Comparison of ENCODE assay signal across 26 cellular contexts in genomic region chr1:219227731-219228419, GRCh38. TPM values are rescaled to one million over a fixed set of nuclear protein-coding genes. Genes with fewer than 3 reads are reported as not detected.
DNase-seq lines count a peak whose midpoint lies in the region; ATAC-seq and TF ChIP-seq lines count a peak whose summit lies in the region.
"Had no signal": no experiment of that assay in that cellular context is flagged by ENCODE, and none has a peak within 500 bp of the region (broad histone marks: within the 10 kb centered on the region; RNA-seq: fewer than 3 reads in every experiment).

No MANE protein-coding gene starts in this region.

- H3K23ac ChIP-seq in IMR-90 (ENCODE audit: low read depth, low read length) = no peak overlapping the region

- no peaks in the 10 kb centered on the region for H4K20me1 ChIP-seq in IMR-90 (ENCODE audit: insufficient read depth, low read length)

- no peak for TF ChIP-seq CTCF in IMR-90 (conservative IDR thresholded peaks at IDR 0.05; ENCODE audit: low read depth, low read length)
- TF ChIP-seq CTCF in RWPE1 (conservative IDR thresholded peaks at IDR 0.05; ENCODE audit: low read depth) = no peak
- TF ChIP-seq CTCF in fibroblast of pulmonary artery (IDR thresholded peaks at IDR 0.05; ENCODE audit: low read length, missing control alignments) = no peak
- no peak for TF ChIP-seq CTCF in spleen (IDR thresholded peaks at IDR 0.05 in 8 of 11, conservative IDR thresholded peaks at IDR 0.05 in 3 of 11)

- H3K27ac ChIP-seq in IMR-90 (ENCODE audit: insufficient read depth, low read length) (no peak overlapping the region), RWPE1 (no peak overlapping the region), spleen (no peak overlapping the region)
- H3K27ac ChIP-seq: uterus, VCaP had no signal

- no peaks in the 10 kb centered on the region for H3K9me1 ChIP-seq in IMR-90 (ENCODE audit: insufficient read depth, low read length)

- no peak overlapping the region for H2BK120ac ChIP-seq in IMR-90 (ENCODE audit: low read depth, low read length)

- no peak overlapping the region for H3K4me2 ChIP-seq in IMR-90 (ENCODE audit: low read depth, low read length)

- no peak overlapping the region for H2BK20ac ChIP-seq in IMR-90 (ENCODE audit: low read depth, low read length)

- no peak overlapping the region for H2BK15ac ChIP-seq in IMR-90 (ENCODE audit: low read depth, low read length)

- CTCF ChIA-PET in IMR-90 (lab: Yijun Ruan, JAX) = no interaction called here
- CTCF ChIA-PET in RWPE1 (lab: Yijun Ruan, JAX) = interaction anchor here (0.7 kb wide), 2 partner anchors 433 to 808 kb away, joined by 3 to 5 read pairs; no protein-coding TSS in a partner anchor

- no TSS peak for BruUV-seq in IMR-90 (replicated peaks; lab: Mats Ljungman, UMichigan)

- H3K56ac ChIP-seq in IMR-90 (ENCODE audit: extremely low read depth, insufficient read depth, low read length) = no peak overlapping the region

- no peak overlapping the region for H3K4ac ChIP-seq in IMR-90 (ENCODE audit: low read depth, low read length)

- DNase-seq in IMR-90 (no peak), RWPE1 (ENCODE audit: low spot score) (peak; percentile 12), fibroblast of pulmonary artery (ENCODE audit: low read depth) (peak; percentile 59), sciatic nerve (ENCODE audit: low spot score) (no peak), spleen (no peak), head of caudate nucleus (no peak), GF-D8 (lab: John Stamatoyannopoulos, UW) (no peak)
- DNase-seq: activated CD4-positive, alpha-beta T cell treated with anti-CD3 and anti-CD28 coated beads, Interleukin-2, amount 10 ng/mL, durations not matched to agents 24 days and 14 days; activated naive CD4-positive, alpha-beta T cell treated with anti-CD3 and anti-CD28 coated beads for 36 hours; activated T-cell treated with anti-CD3 and anti-CD28 coated beads, Interleukin-2, amount 50 U/mL, for 72 hours; amygdala; Calu3; KBM-7; midbrain; MM.1S; naive thymus-derived CD8-positive, alpha-beta T cell; NCI-H1694 treated with DMSO at 0.1 percent for 48 hours; NCI-H2171 treated with DMSO at 0.1 percent for 48 hours; NCI-H526; RPMI8226; stimulated activated CD4-positive, alpha-beta T cell treated with anti-CD3 and anti-CD28 coated beads, Interleukin-4, amount 100 ng/mL, for 1 hour; uterus had no signal

- ATAC-seq in IMR-90 (ENCODE audit: low read depth) (no peak), sciatic nerve (peak; percentile 79)
- ATAC-seq: activated T-cell treated with anti-CD3 and anti-CD28 coated beads, Interleukin-2, amount 50 U/mL, for 72 hours; GM12878; HCT116; naive thymus-derived CD8-positive, alpha-beta T cell; stimulated activated memory B cell treated with anti-CD40 and anti-IgM and Interleukin-4, amounts not matched to agents 10 μg/mL and 1 μg/mL and 100 μg/mL, for 72 hours had no signal

- H4K91ac ChIP-seq in IMR-90 (ENCODE audit: insufficient read depth, low read depth, low read length) = no peak overlapping the region

- intact Hi-C loops in IMR-90 (cut with micrococcal nuclease) = no loop called here
- intact Hi-C loops in sciatic nerve (cut with DNase I) = no loop called here
- intact Hi-C loops in spleen (cut with DNase I; ENCODE audit: low total_unique reads) = no loop called here
- intact Hi-C loops in head of caudate nucleus (cut with DNase I) = no loop called here

- H3K4me1 ChIP-seq in IMR-90 (ENCODE audit: control insufficient read depth, insufficient read depth, low read length) = no peaks in the 10 kb centered on the region
- H3K4me1 ChIP-seq in spleen = no peaks in the 10 kb centered on the region
- H3K4me1 ChIP-seq: uterus had no signal

- H3K79me1 ChIP-seq in IMR-90 (ENCODE audit: low read depth in 1 of 2, low read length in 2 of 2) = no peaks in the 10 kb centered on the region

- WGBS in IMR-90 (ENCODE audit: extremely low coverage in 2 of 2, insufficient read length in 1 of 2), 2 experiments = 100% methylated on average over 3 of the region's 8 CpGs; no CpG with 5 or more reads in 1 of the 2 experiments
- 75 to 90% (median 85%) methylated on average over 8 of the region's 8 CpGs for WGBS in spleen, 5 donors

- POLR2A ChIA-PET in IMR-90 (lab: Charles Lee; ENCODE audit: unreplicated experiment) = no interaction called here
- POLR2A ChIA-PET in RWPE1 (lab: Yijun Ruan, JAX; ENCODE audit: low non-redundant PET) = no interaction called here

- TF ChIP-seq POLR2A in IMR-90 (IDR thresholded peaks at IDR 0.05; ENCODE audit: low read depth, low read length) (no peak), spleen (IDR thresholded peaks at IDR 0.05) (no peak)

- H2BK5ac ChIP-seq in IMR-90 (ENCODE audit: low read depth, low read length, poor library complexity, severe bottlenecking) = no peak overlapping the region

- no peak overlapping the region for H4K8ac ChIP-seq in IMR-90 (ENCODE audit: low read depth in 2 of 2, low read length in 2 of 2)

- H3K18ac ChIP-seq in IMR-90 (ENCODE audit: low read depth, low read length) = no peak overlapping the region

- H3K4me3 ChIP-seq in IMR-90 (ENCODE audit: insufficient read depth, low read depth, low read length) (no peak overlapping the region), fibroblast of pulmonary artery (replicated peaks; ENCODE audit: low read depth, low read length) (no peak overlapping the region), spleen (no peak overlapping the region)
- H3K4me3 ChIP-seq: GM12878, uterus had no signal

- dilution Hi-C loops in IMR-90 (cut with HindIII; ENCODE audit: low sequenced_read_pairs, unreplicated experiment) = no loop called here

- H3K9me3 ChIP-seq in IMR-90 (ENCODE audit: control insufficient read depth, insufficient read depth, low read length) (no peaks in the 10 kb centered on the region), spleen (no peaks in the 10 kb centered on the region)
- H3K9me3 ChIP-seq: uterus had no signal

- in situ Hi-C loops in IMR-90 (cut with MboI; ENCODE audit: low sequenced_read_pairs) = no loop called here

- H4K5ac ChIP-seq in IMR-90 (ENCODE audit: low read depth, low read length) = no peak overlapping the region

- H3K36me3 ChIP-seq in IMR-90 (ENCODE audit: control insufficient read depth, insufficient read depth, low read length) (no peaks in the 10 kb centered on the region; the same call in 1 of the 2 replicates), spleen (peaks cover 0 to 20% (median 0%) of the 10 kb centered on the region in 6 donors)
- H3K36me3 ChIP-seq: uterus had no signal

- H3K27me3 ChIP-seq in IMR-90 (ENCODE audit: control insufficient read depth, insufficient read depth, low read length) (no peaks in the 10 kb centered on the region), spleen (replicated peaks in 1 of 7) (no peaks in the 10 kb centered on the region)
- H3K27me3 ChIP-seq: uterus had no signal

- H2AK9ac ChIP-seq in IMR-90 (replicated peaks; ENCODE audit: low read depth, low read length, poor library complexity) = no peak overlapping the region

- H3K14ac ChIP-seq in IMR-90 (replicated peaks; ENCODE audit: low read depth, low read length) = no peak overlapping the region

- no peak overlapping the region for H2AK5ac ChIP-seq in IMR-90 (ENCODE audit: low read depth, low read length)

- no peak overlapping the region for H2AFZ ChIP-seq in IMR-90 (replicated peaks; ENCODE audit: low read length, poor library complexity)

- no peak for TF ChIP-seq RAD21 in IMR-90 (IDR thresholded peaks at IDR 0.05; ENCODE audit: low read length)

- no peak overlapping the region for H3K9ac ChIP-seq in IMR-90 (ENCODE audit: low read depth, low read length)

TF ChIP-seq in IMR-90, 13 proteins besides CTCF, POLR2A, EP300 and RAD21:
- no peak for TF ChIP-seq CHD1 (IDR thresholded peaks at IDR 0.05; ENCODE audit: low read depth, low read length)
- TF ChIP-seq CEBPB (IDR thresholded peaks at IDR 0.05; ENCODE audit: low read depth, low read length) = 0 out of 2 replicates have a peak, but pooled peaks have one; percentile 6
- no peak for TF ChIP-seq RCOR1 (IDR thresholded peaks at IDR 0.05; ENCODE audit: insufficient replicate concordance, low read length)
- TF ChIP-seq BHLHE40 (IDR thresholded peaks at IDR 0.05; ENCODE audit: low read depth, low read length) = no peak
- TF ChIP-seq FOS (IDR thresholded peaks at IDR 0.05; ENCODE audit: low read depth, low read length) = no peak
- peak; percentile 49 for TF ChIP-seq USF2 (IDR thresholded peaks at IDR 0.05; ENCODE audit: low read depth, low read length)
- TF ChIP-seq RFX5 (IDR thresholded peaks at IDR 0.05; ENCODE audit: low read depth, low read length) = no peak
- TF ChIP-seq MAFK (IDR thresholded peaks at IDR 0.05; ENCODE audit: low read depth, low read length) = no peak
- TF ChIP-seq ELK1 (IDR thresholded peaks at IDR 0.05; ENCODE audit: borderline replicate concordance, low read depth, low read length) = no peak
- no peak for TF ChIP-seq MAZ (IDR thresholded peaks at IDR 0.05; ENCODE audit: borderline replicate concordance, low read depth, low read length)
- TF ChIP-seq NFE2L2 (IDR thresholded peaks at IDR 0.05; ENCODE audit: low read depth, low read length) = no peak
- TF ChIP-seq SMC3 (IDR thresholded peaks at IDR 0.05; ENCODE audit: low read depth, low read length) = no peak
- no peak for TF ChIP-seq MXI1 (IDR thresholded peaks at IDR 0.05; ENCODE audit: borderline replicate concordance, low read depth, low read length)
TF ChIP-seq in IMR-90: peak in this region for 2.

RNA-seq across cellular contexts. Expression of gene LYPLAL1, which starts 54.2 kb away (rescaled TPM):
- total RNA-seq in IMR-90 (2012; rRNA removed) = 4.8 and 11.4 TPM in 2 replicates
- polyA plus RNA-seq in IMR-90 (2012; rRNA removed) = 6.3 and 7.5 TPM in 2 replicates
- 1.7 and 2.5 TPM in 2 replicates for polyA plus RNA-seq in IMR-90 (2012; cell fraction: cytosol; rRNA removed)
- polyA plus RNA-seq in IMR-90 (2012; cell fraction: nucleus; rRNA removed; ENCODE audit: low replicate concordance) = 1.8 and 14.4 TPM in 2 replicates
- total RNA-seq in sciatic nerve = 45.1 TPM
- 10 to 100 TPM; 13.6 to 31.9 (median 27.8) TPM for total RNA-seq in spleen
- polyA plus RNA-seq in spleen = 10 to 100 TPM; 26.0 to 42.5 (median 30.3) TPM

Comparison
In these comparisons a context has a peak if more than half of its experiments do, and no peak if none do; other contexts are left out.
1. DNase-seq: peak in RWPE1 (single experiment) and fibroblast of pulmonary artery (single experiment); none in IMR-90 (single experiment), sciatic nerve (single experiment), spleen (single experiment), head of caudate nucleus (0 of 42) and GF-D8 (single experiment).